Comparison of ENCODE assay signal across 30 cellular contexts in the genomic region with DNA sequence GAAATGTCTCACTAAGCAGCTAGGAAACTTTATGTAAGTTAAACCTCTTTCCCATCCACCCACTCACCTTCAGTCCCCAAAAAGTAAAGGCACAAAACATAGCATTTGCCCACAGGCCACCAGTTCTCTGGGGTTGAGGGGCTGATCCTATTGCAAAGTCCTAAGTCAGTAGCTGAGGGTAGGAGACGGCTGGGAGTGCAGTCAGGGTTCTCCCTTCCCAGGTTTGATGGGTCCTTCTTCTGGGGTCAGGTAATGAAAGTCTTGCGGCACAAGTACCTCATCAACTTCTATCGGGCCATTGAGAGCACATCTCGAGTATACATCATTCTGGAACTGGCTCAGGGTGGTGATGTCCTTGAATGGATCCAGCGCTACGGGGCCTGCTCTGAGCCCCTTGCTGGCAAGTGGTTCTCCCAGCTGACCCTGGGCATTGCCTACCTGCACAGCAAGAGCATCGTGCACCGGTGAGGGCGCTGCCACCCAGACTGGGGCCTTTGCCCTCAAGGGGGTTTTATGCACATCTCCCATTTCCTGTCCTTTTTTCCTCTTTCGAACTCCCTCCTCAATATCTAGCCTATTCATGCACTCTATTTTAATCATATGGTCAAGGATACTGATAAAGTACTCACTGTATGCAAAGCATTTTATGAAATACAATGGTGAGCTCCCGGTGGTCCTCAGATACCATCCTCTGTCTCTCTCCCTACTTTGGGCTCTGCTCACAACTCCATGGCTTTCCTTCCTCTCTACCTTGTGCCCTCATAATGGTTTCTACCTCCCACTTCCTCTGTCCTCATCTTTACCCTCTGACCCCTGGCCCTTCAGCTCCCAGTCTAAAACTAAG. TPM values are rescaled to one million over a fixed set of nuclear protein-coding genes. Genes with fewer than 3 reads are reported as not detected.
DNase-seq lines count a peak whose midpoint lies in the region; ATAC-seq and TF ChIP-seq lines count a peak whose summit lies in the region.
"Had no signal": no experiment of that assay in that cellular context is flagged by ENCODE, and none has a peak within 500 bp of the region (broad histone marks: within the 10 kb centered on the region; RNA-seq: fewer than 3 reads in every experiment).

No MANE protein-coding gene starts in this region.

- no peak overlapping the region for H3K4me3 Mint-ChIP-seq in activated CD8-positive, alpha-beta T cell treated with anti-CD3 and anti-CD28 coated beads for 36 hours
- H3K4me3 Mint-ChIP-seq in immature natural killer cell, result no peak overlapping the region
- H3K4me3 Mint-ChIP-seq: brain, WTC11 had no signal

- peak overlapping the region; percentile 60 for H3K27ac Mint-ChIP-seq in activated CD8-positive, alpha-beta T cell treated with anti-CD3 and anti-CD28 coated beads for 36 hours
- H3K27ac Mint-ChIP-seq in immature natural killer cell, result peak overlapping the region; percentile 86 to 98 (median 92)
- H3K27ac Mint-ChIP-seq: WTC11 had no signal

- no peaks in the 10 kb centered on the region for H3K9me3 ChIP-seq in right atrium auricular region
- H3K9me3 ChIP-seq in Karpas-422 (ENCODE audit: low read length), result peaks cover 8% of the 10 kb centered on the region
- H3K9me3 ChIP-seq: lower lobe of right lung, neutrophil, psoas muscle, upper lobe of right lung had no signal

- H3K27me3 ChIP-seq in right atrium auricular region, result no peaks in the 10 kb centered on the region
- H3K27me3 ChIP-seq in Karpas-422 (ENCODE audit: low read length), result no peaks in the 10 kb centered on the region
- H3K27me3 ChIP-seq: neutrophil, upper lobe of right lung had no signal

- CTCF ChIA-PET in activated CD8-positive, alpha-beta T cell treated with anti-CD3 and anti-CD28 coated beads for 36 hours (lab: Charles Lee), result interaction anchor here (1.3 to 1.6 kb wide), 2 partner anchors 101 to 102 kb away, joined by 3 to 5 read pairs; no protein-coding TSS in a partner anchor

- no peak for TF ChIP-seq CTCF in right atrium auricular region (IDR thresholded peaks at IDR 0.05)
- TF ChIP-seq CTCF in activated CD8-positive, alpha-beta T cell treated with anti-CD3 and anti-CD28 coated beads for 36 hours (IDR thresholded peaks at IDR 0.05), result no peak

- H3K9ac ChIP-seq in Karpas-422 (ENCODE audit: low read length), result no peak overlapping the region

- H3K4me1 Mint-ChIP-seq in activated CD8-positive, alpha-beta T cell treated with anti-CD3 and anti-CD28 coated beads for 36 hours (ENCODE audit: low read depth), result peaks cover 45% of the 10 kb centered on the region
- H3K4me1 Mint-ChIP-seq in immature natural killer cell, result peaks cover 29 to 51% of the 10 kb centered on the region in 2 donors

- peaks cover 6% of the 10 kb centered on the region for H3K79me2 ChIP-seq in Karpas-422 (ENCODE audit: low read length)

- H3K36me3 ChIP-seq in right atrium auricular region (peaks cover 35% of the 10 kb centered on the region), Karpas-422 (ENCODE audit: insufficient read depth, low read length) (peaks cover 85% of the 10 kb centered on the region)

- H3K4me1 ChIP-seq in right atrium auricular region (peaks cover 0 to 3% of the 10 kb centered on the region in 2 donors), Karpas-422 (ENCODE audit: low read length) (peaks cover under 1% of the 10 kb centered on the region; the same call in 1 of the 2 replicates)
- H3K4me1 ChIP-seq: lower lobe of right lung, psoas muscle, upper lobe of right lung had no signal

- intact Hi-C loops in Right ventricle myocardium inferior (cut with DNase I), result no loop called here
- intact Hi-C loops in activated CD8-positive, alpha-beta T cell treated with anti-CD3 and anti-CD28 coated beads for 36 hours (cut with micrococcal nuclease), result no loop called here

- POLR2A ChIA-PET in activated CD8-positive, alpha-beta T cell treated with anti-CD3 and anti-CD28 coated beads for 36 hours (lab: Charles Lee), result interaction anchor here (0.8 to 8.5 kb wide), 8 partner anchors 10 to 51 kb away, joined by 3 to 58 read pairs (median 5); partner anchors contain the start of genes IRF9, MDP1 and TM9SF1

- no peaks in the 10 kb centered on the region for H3K9me2 ChIP-seq in Karpas-422 (replicated peaks; ENCODE audit: insufficient read depth, low read length)

- no peak for DNase-seq in Right ventricle myocardium inferior (ENCODE audit: missing footprints)
- no peak for DNase-seq in right atrium auricular region (ENCODE audit: low spot score)
- no peak for DNase-seq in activated CD8-positive, alpha-beta T cell treated with anti-CD3 and anti-CD28 coated beads for 36 hours
- no peak for DNase-seq in immature natural killer cell
- DNase-seq in Karpas-422, result no peak
- DNase-seq: ACHN; activated T-cell treated with anti-CD3 and anti-CD28 coated beads, Interleukin-2, amount 50 U/mL, for 1 hour; C1 segment of cervical spinal cord; DMS 273 treated with DMSO at 0.1 percent for 48 hours; effector CD8-positive, alpha-beta T cell; hippocampal formation; lower lobe of right lung; NCI-H187; NCI-H69; psoas muscle; small intestine; stimulated activated CD4-positive, alpha-beta T cell treated with anti-CD3 and anti-CD28 coated beads, Interleukin-2, amount 100 ng/mL, for 48 hours; upper lobe of right lung had no signal

- H3K9me3 Mint-ChIP-seq in activated CD8-positive, alpha-beta T cell treated with anti-CD3 and anti-CD28 coated beads for 36 hours, result peaks cover 11% of the 10 kb centered on the region
- H3K9me3 Mint-ChIP-seq in immature natural killer cell, result no peaks in the 10 kb centered on the region

- peaks cover 76% of the 10 kb centered on the region for H3K36me3 Mint-ChIP-seq in activated CD8-positive, alpha-beta T cell treated with anti-CD3 and anti-CD28 coated beads for 36 hours (ENCODE audit: low read depth)
- H3K36me3 Mint-ChIP-seq in immature natural killer cell, result peaks cover 30 to 61% (median 41%) of the 10 kb centered on the region in 3 donors

- H3K27ac ChIP-seq in right atrium auricular region, result no peak overlapping the region
- H3K27ac ChIP-seq in Karpas-422 (ENCODE audit: low read length), result no peak overlapping the region
- H3K27ac ChIP-seq: lower lobe of right lung, neutrophil, psoas muscle, SK-N-MC, upper lobe of right lung had no signal

- H4K20me1 ChIP-seq in Karpas-422 (ENCODE audit: insufficient read depth, low read depth, low read length), result no peaks in the 10 kb centered on the region

- no peaks in the 10 kb centered on the region for H3K27me3 Mint-ChIP-seq in activated CD8-positive, alpha-beta T cell treated with anti-CD3 and anti-CD28 coated beads for 36 hours
- H3K27me3 Mint-ChIP-seq in immature natural killer cell (ENCODE audit: low read depth in 3 of 3), result peaks cover under 1 to 7% (median 3%) of the 10 kb centered on the region in 3 donors
- H3K27me3 Mint-ChIP-seq: brain had no signal

- no peak overlapping the region for H3K4me3 ChIP-seq in right atrium auricular region
- no peak overlapping the region for H3K4me3 ChIP-seq in Karpas-422 (ENCODE audit: low read length)
- H3K4me3 ChIP-seq: lower lobe of right lung, psoas muscle, SK-N-MC, upper lobe of right lung had no signal

- no peak overlapping the region for H3K4me2 ChIP-seq in Karpas-422 (ENCODE audit: low read depth, low read length, poor library complexity, severe bottlenecking)

- ATAC-seq in Right ventricle myocardium inferior (peak; percentile 11), HG02763 (IDR thresholded peaks at IDR 0.05; ENCODE audit: unreplicated experiment) (no peak), GM19324 (IDR thresholded peaks at IDR 0.05; ENCODE audit: low FRiP score, unreplicated experiment) (no peak), HG03354 (IDR thresholded peaks at IDR 0.05; ENCODE audit: poor library complexity, severe bottlenecking, unreplicated experiment) (no peak)
- ATAC-seq in activated CD8-positive, alpha-beta T cell treated with anti-CD3 and anti-CD28 coated beads for 36 hours, result no peak
- ATAC-seq: HCT116, psoas muscle, upper lobe of right lung, WTC11 had no signal

- no peak overlapping the region for H2AFZ ChIP-seq in Karpas-422 (ENCODE audit: low read length)

RNA-seq across cellular contexts. Expression of gene TSSK4, which starts 1.0 kb away (rescaled TPM):
- 0.43 TPM for total RNA-seq in Right ventricle myocardium inferior
- total RNA-seq in right atrium auricular region, result not detected
- under 1 TPM in 1 of 2 experiments, not detected in 1; 0.18 TPM for total RNA-seq in activated CD8-positive, alpha-beta T cell treated with anti-CD3 and anti-CD28 coated beads for 36 hours
- polyA plus RNA-seq in immature natural killer cell, result 1 to 10 TPM in 2 of 3 donors, under 1 TPM in 1; 0.38 to 3.0 (median 3.0) TPM
- total RNA-seq in Karpas-422 (2014; rRNA removed; shearing (Covaris generic); ENCODE audit: low replicate concordance), result 4.2 TPM in 1 of 2 replicates, not detected in the other
- total RNA-seq: esophagus mucosa, frontal cortex, HT1080, psoas muscle, RPMI7951, upper lobe of right lung had no signal

RNA-seq across cellular contexts. Expression of gene CHMP4A, which starts 6.8 kb away (rescaled TPM):
- total RNA-seq in Right ventricle myocardium inferior, result 28.5 TPM
- 10 to 100 TPM; 31.6 to 63.0 TPM for total RNA-seq in right atrium auricular region
- total RNA-seq in activated CD8-positive, alpha-beta T cell treated with anti-CD3 and anti-CD28 coated beads for 36 hours, result 10 to 100 TPM; 55.6 to 61.8 TPM
- 100 to 1,000 TPM; 162 to 203 (median 168) TPM for polyA plus RNA-seq in immature natural killer cell
- total RNA-seq in Karpas-422 (2014; rRNA removed; shearing (Covaris generic); ENCODE audit: low replicate concordance), result 36.8 and 94.6 TPM in 2 replicates

RNA-seq across cellular contexts. Expression of gene MDP1, which starts 9.4 kb away (rescaled TPM):
- 17.0 TPM for total RNA-seq in Right ventricle myocardium inferior
- 10 to 100 TPM; 15.5 to 19.7 TPM for total RNA-seq in right atrium auricular region
- 10 to 100 TPM; 11.2 to 11.3 TPM for total RNA-seq in activated CD8-positive, alpha-beta T cell treated with anti-CD3 and anti-CD28 coated beads for 36 hours
- polyA plus RNA-seq in immature natural killer cell, result 10 to 100 TPM; 29.2 to 45.5 (median 29.5) TPM
- 30.7 and 35.4 TPM in 2 replicates for total RNA-seq in Karpas-422 (2014; rRNA removed; shearing (Covaris generic); ENCODE audit: low replicate concordance)

RNA-seq across cellular contexts. Expression of gene TM9SF1, which starts 11.2 kb away (rescaled TPM):
- total RNA-seq in Right ventricle myocardium inferior (23.2 TPM), right atrium auricular region (10 to 100 TPM; 23.5 to 42.7 TPM)
- 10 to 100 TPM; 16.3 to 18.0 TPM for total RNA-seq in activated CD8-positive, alpha-beta T cell treated with anti-CD3 and anti-CD28 coated beads for 36 hours
- 10 to 100 TPM; 31.0 to 60.5 (median 42.4) TPM for polyA plus RNA-seq in immature natural killer cell
- 31.3 and 49.0 TPM in 2 replicates for total RNA-seq in Karpas-422 (2014; rRNA removed; shearing (Covaris generic); ENCODE audit: low replicate concordance)

RNA-seq across cellular contexts. Expression of gene IPO4, which starts 17.9 kb away (rescaled TPM):
- total RNA-seq in Right ventricle myocardium inferior (10.5 TPM), right atrium auricular region (10 to 100 TPM; 12.1 to 15.7 TPM)
- total RNA-seq in activated CD8-positive, alpha-beta T cell treated with anti-CD3 and anti-CD28 coated beads for 36 hours, result 100 to 1,000 TPM in 1 of 2 experiments, 10 to 100 TPM in 1; 98.4 to 102 TPM
- 10 to 100 TPM; 10.1 to 21.0 (median 11.3) TPM for polyA plus RNA-seq in immature natural killer cell
- total RNA-seq in Karpas-422 (2014; rRNA removed; shearing (Covaris generic); ENCODE audit: low replicate concordance), result 48.9 and 118 TPM in 2 replicates
